In the genomic region with DNA sequence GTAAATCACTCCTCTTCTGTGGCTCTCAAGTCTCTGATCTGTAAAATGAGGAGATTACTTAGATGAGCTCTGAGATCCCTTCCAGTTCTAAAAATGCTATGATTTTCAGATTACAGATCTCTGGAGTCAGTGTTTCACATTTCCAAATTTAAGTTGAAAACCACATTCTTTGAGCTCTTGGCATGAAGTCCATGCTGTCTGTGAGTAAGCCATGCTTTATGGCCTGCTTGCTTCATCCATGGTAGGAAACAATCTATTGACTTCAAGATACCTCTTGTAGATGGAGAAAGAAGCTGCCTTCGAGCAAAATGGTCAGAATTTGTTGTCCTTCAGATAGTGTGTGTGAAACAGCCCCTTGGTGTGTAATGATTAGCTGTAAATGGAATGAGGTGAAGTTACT, we compare ENCODE assay signal across 19 cellular contexts.
DNase-seq lines count a peak whose midpoint lies in the region; ATAC-seq and TF ChIP-seq lines count a peak whose summit lies in the region.
"Had no signal": no experiment of that assay in that cellular context is flagged by ENCODE, and none has a peak within 500 bp of the region (broad histone marks: within the 10 kb centered on the region; RNA-seq: fewer than 3 reads in every experiment).

No MANE protein-coding gene starts in this region.

- H3K4me3 ChIP-seq in right cardiac atrium (ENCODE audit: low read length): no peak overlapping the region
- H3K4me3 ChIP-seq in heart right ventricle: no peak overlapping the region
- H3K4me3 ChIP-seq in fibroblast of mammary gland (ENCODE audit: control insufficient read depth, low read depth, low read length): no peak overlapping the region
- H3K4me3 ChIP-seq: PC-9, SK-N-MC had no signal

- 29% methylated on average over 1 of the region's 1 CpG for WGBS in right cardiac atrium
- WGBS in heart right ventricle, 2 donors: 0 to 35% methylated on average over 1 of the region's 1 CpG

- H3K27ac ChIP-seq in right cardiac atrium (ENCODE audit: low read length) (peak overlapping the region; percentile 30), heart right ventricle (peak overlapping the region in 2 of 10 donors; percentile 20 to 38)
- H3K27ac ChIP-seq: PC-9, SK-N-MC had no signal

- H3K9me3 ChIP-seq in right cardiac atrium (ENCODE audit: control insufficient read depth, low read length) (no peaks in the 10 kb centered on the region), heart right ventricle (no peaks in the 10 kb centered on the region)

- H3K4me1 ChIP-seq in right cardiac atrium (ENCODE audit: control insufficient read depth, insufficient read depth, low read length): peaks cover 20% of the 10 kb centered on the region
- H3K4me1 ChIP-seq in heart right ventricle: peaks cover 14 to 74% (median 43%) of the 10 kb centered on the region in 9 donors

- H3K36me3 ChIP-seq in heart right ventricle: no peaks in the 10 kb centered on the region

- intact Hi-C loops in right cardiac atrium (cut with DNase I): no loop called here
- intact Hi-C loops in heart right ventricle (cut with DNase I): no loop called here

- no peak for ATAC-seq in right cardiac atrium
- ATAC-seq in heart right ventricle: no peak
- no peak for ATAC-seq in GM21360 (IDR thresholded peaks at IDR 0.05; ENCODE audit: unreplicated experiment)
- no peak for ATAC-seq in GM18520 (IDR thresholded peaks at IDR 0.05; ENCODE audit: unreplicated experiment)
- ATAC-seq in GM21529 (IDR thresholded peaks at IDR 0.05; ENCODE audit: unreplicated experiment): no peak

- TF ChIP-seq CTCF in heart right ventricle (IDR thresholded peaks at IDR 0.05) (no peak), fibroblast of mammary gland (conservative IDR thresholded peaks at IDR 0.05; ENCODE audit: control insufficient read depth, insufficient read depth, low read depth, low read length) (no peak)

- DNase-seq in right cardiac atrium (no peak), heart right ventricle (no peak), fibroblast of mammary gland (ENCODE audit: low read depth) (peak; percentile 31), stromal cell of bone marrow (ENCODE audit: low read depth) (peak; percentile 33), 8988T (no peak)
- DNase-seq: H9, HFFc6, Kasumi-1, MM.1S, NCI-H1048, NCI-H1417 treated with DMSO at 0.1 percent for 48 hours, NCI-H187, PC-9, RPMI8226, SHP77 treated with DMSO at 0.1 percent for 48 hours had no signal

- H3K27me3 ChIP-seq in right cardiac atrium (ENCODE audit: control insufficient read depth, insufficient read depth): no peaks in the 10 kb centered on the region
- no peaks in the 10 kb centered on the region for H3K27me3 ChIP-seq in heart right ventricle

Comparison
In these comparisons a context has a peak if more than half of its experiments do, and no peak if none do; other contexts are left out.
1. DNase-seq: peak in fibroblast of mammary gland (single experiment) and stromal cell of bone marrow (single experiment); none in right cardiac atrium (0 of 3), heart right ventricle (0 of 2) and 8988T (single experiment).